Comparison of ENCODE assay signal across 9 cellular contexts in the genomic region with DNA sequence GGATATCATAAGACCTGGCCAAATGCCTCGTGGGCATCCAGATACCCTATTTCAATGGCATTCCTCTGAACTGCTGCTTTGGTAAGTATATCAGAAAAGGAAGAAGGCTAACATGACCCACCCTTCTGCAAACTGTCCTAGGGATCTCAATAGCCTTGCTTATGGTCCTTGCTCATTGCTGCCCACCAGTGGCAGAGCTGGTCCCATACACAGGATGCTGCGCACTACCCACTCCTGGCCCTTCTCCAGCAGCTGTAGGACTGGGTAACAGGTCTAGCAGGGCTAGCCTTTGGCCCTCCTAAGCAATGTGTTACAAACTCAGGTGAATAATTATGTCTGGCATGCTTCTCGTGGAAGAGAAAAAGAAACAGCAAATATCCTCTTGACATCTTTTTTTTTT.
DNase-seq lines count a peak whose midpoint lies in the region; ATAC-seq, FAIRE-seq and TF ChIP-seq lines count a peak whose summit lies in the region.
"Had no signal": no experiment of that assay in that cellular context is flagged by ENCODE, and none has a peak within 500 bp of the region (broad histone marks: within the 10 kb centered on the region; RNA-seq: fewer than 3 reads in every experiment).

No MANE protein-coding gene starts in this region.

- H3K4me3 ChIP-seq in A673 (ENCODE audit: low read depth, low read length, poor library complexity, severe bottlenecking) (no peak overlapping the region), IMR-90 (ENCODE audit: insufficient read depth, low read depth, low read length) (no peak overlapping the region), WERI-Rb-1 (ENCODE audit: low read depth, low read length) (no peak overlapping the region), keratinocyte (ENCODE audit: control insufficient read depth in 2 of 3, extremely low read depth in 1 of 3, insufficient read depth in 2 of 3, low read depth in 1 of 3, low read length in 3 of 3) (no peak overlapping the region), suprapubic skin (no peak overlapping the region)

- H4K20me1 ChIP-seq in IMR-90 (ENCODE audit: insufficient read depth, low read length) (no peaks in the 10 kb centered on the region), keratinocyte (ENCODE audit: control insufficient read depth, extremely low read depth, insufficient read depth, low read length) (no peaks in the 10 kb centered on the region)

- H2BK5ac ChIP-seq in IMR-90 (ENCODE audit: low read depth, low read length, poor library complexity, severe bottlenecking), result no peak overlapping the region

- H3K9me1 ChIP-seq in IMR-90 (ENCODE audit: insufficient read depth, low read length), result no peaks in the 10 kb centered on the region
- no peaks in the 10 kb centered on the region for H3K9me1 ChIP-seq in keratinocyte (ENCODE audit: control insufficient read depth, extremely low read depth, insufficient read depth, low read length)

- H2BK20ac ChIP-seq in IMR-90 (ENCODE audit: low read depth, low read length), result no peak overlapping the region

- no peaks in the 10 kb centered on the region for H3K4me1 ChIP-seq in A673 (ENCODE audit: insufficient read depth, low read length, poor library complexity, severe bottlenecking)
- no peaks in the 10 kb centered on the region for H3K4me1 ChIP-seq in IMR-90 (ENCODE audit: control insufficient read depth, insufficient read depth, low read length)
- H3K4me1 ChIP-seq in keratinocyte (ENCODE audit: control insufficient read depth, extremely low read depth, insufficient read depth, low read length), result no peaks in the 10 kb centered on the region
- H3K4me1 ChIP-seq in suprapubic skin, result no peaks in the 10 kb centered on the region

- intact Hi-C loops in A673 (cut with micrococcal nuclease; ENCODE audit: unreplicated experiment) (loop anchor here (1.0 kb wide), 1 partner anchor 616 kb away; no protein-coding TSS in a partner anchor), IMR-90 (cut with micrococcal nuclease) (no loop called here)

- WGBS in IMR-90 (ENCODE audit: extremely low coverage in 2 of 2, insufficient read length in 1 of 2), 2 experiments, result no CpG with 5 or more reads among the region's 3 CpGs
- WGBS in suprapubic skin, result 48% methylated on average over 3 of the region's 3 CpGs

- TF ChIP-seq RAD21 in IMR-90 (IDR thresholded peaks at IDR 0.05; ENCODE audit: low read length), result peak; percentile 57

- no peak overlapping the region for H3K18ac ChIP-seq in IMR-90 (ENCODE audit: low read depth, low read length)

- no peaks in the 10 kb centered on the region for H3K36me3 ChIP-seq in A673 (ENCODE audit: insufficient read depth, low read length, poor library complexity, severe bottlenecking)
- H3K36me3 ChIP-seq in IMR-90 (ENCODE audit: control insufficient read depth, insufficient read depth, low read length), result no peaks in the 10 kb centered on the region
- H3K36me3 ChIP-seq in WERI-Rb-1, result no peaks in the 10 kb centered on the region
- no peaks in the 10 kb centered on the region for H3K36me3 ChIP-seq in keratinocyte (ENCODE audit: control insufficient read depth in 2 of 2, extremely low read depth in 1 of 2, insufficient read depth in 2 of 2, low read length in 2 of 2)
- H3K36me3 ChIP-seq in suprapubic skin, result no peaks in the 10 kb centered on the region

- ATAC-seq in IMR-90 (ENCODE audit: low read depth), result peak; percentile 57; the same call in 1 of the 2 replicates

- no peak overlapping the region for H2BK120ac ChIP-seq in IMR-90 (ENCODE audit: low read depth, low read length)

- BruUV-seq in A673 (replicated peaks; lab: Mats Ljungman, UMichigan), result no TSS peak
- no TSS peak for BruUV-seq in IMR-90 (replicated peaks; lab: Mats Ljungman, UMichigan)

- dilution Hi-C loops in IMR-90 (cut with HindIII; ENCODE audit: low sequenced_read_pairs, unreplicated experiment) (no loop called here), keratinocyte (cut with MboI; ENCODE audit: extremely low pct_ligation_motif_present, low sequenced_read_pairs) (no loop called here)

- no peak overlapping the region for H3K27ac ChIP-seq in A673 (ENCODE audit: low read depth, low read length, poor library complexity, severe bottlenecking)
- H3K27ac ChIP-seq in IMR-90 (ENCODE audit: insufficient read depth, low read length), result no peak overlapping the region
- H3K27ac ChIP-seq in WERI-Rb-1, result no peak overlapping the region
- no peak overlapping the region for H3K27ac ChIP-seq in keratinocyte (ENCODE audit: control insufficient read depth, insufficient read depth, low read length)
- no peak overlapping the region for H3K27ac ChIP-seq in suprapubic skin
- H3K27ac ChIP-seq: epithelial cell of prostate had no signal

- no peak overlapping the region for H4K5ac ChIP-seq in IMR-90 (ENCODE audit: low read depth, low read length)

- H3K79me2 ChIP-seq in keratinocyte (ENCODE audit: control insufficient read depth, insufficient read depth, low read length), result no peaks in the 10 kb centered on the region

- H2AK5ac ChIP-seq in IMR-90 (ENCODE audit: low read depth, low read length), result no peak overlapping the region

- CTCF ChIA-PET in A673 (lab: Charles Lee) (no interaction called here), IMR-90 (lab: Yijun Ruan, JAX) (no interaction called here)

- H4K91ac ChIP-seq in IMR-90 (ENCODE audit: insufficient read depth, low read depth, low read length), result no peak overlapping the region

- no peak for TF ChIP-seq POLR2A in IMR-90 (IDR thresholded peaks at IDR 0.05; ENCODE audit: low read depth, low read length)
- TF ChIP-seq POLR2A in suprapubic skin (IDR thresholded peaks at IDR 0.05), result no peak

- no peak for TF ChIP-seq EP300 in suprapubic skin (IDR thresholded peaks at IDR 0.05)

- H3K4ac ChIP-seq in IMR-90 (ENCODE audit: low read depth, low read length), result no peak overlapping the region

- H3K9ac ChIP-seq in IMR-90 (ENCODE audit: low read depth, low read length), result no peak overlapping the region
- H3K9ac ChIP-seq in keratinocyte (ENCODE audit: control insufficient read depth, extremely low read depth, insufficient read depth, low read length), result no peak overlapping the region

- H4K8ac ChIP-seq in IMR-90 (ENCODE audit: low read depth in 2 of 2, low read length in 2 of 2), result no peak overlapping the region

- DNase-seq in A673 (ENCODE audit: low spot score), result peak; percentile 63
- peak; percentile 69 for DNase-seq in ELF-1 (ENCODE audit: low read depth, low spot score)
- DNase-seq in IMR-90, result peak; percentile 27
- DNase-seq in WERI-Rb-1, result peak; percentile 63
- DNase-seq in keratinocyte (ENCODE audit: low read depth, low spot score), result no peak
- DNase-seq in suprapubic skin (ENCODE audit: low spot score in 2 of 2), result no peak
- DNase-seq in GF-D8 (lab: John Stamatoyannopoulos, UW), result no peak
- DNase-seq in central memory CD4-positive, alpha-beta T cell, result no peak

- H3K56ac ChIP-seq in IMR-90 (ENCODE audit: extremely low read depth, insufficient read depth, low read length), result no peak overlapping the region

- H3K79me1 ChIP-seq in IMR-90 (ENCODE audit: low read depth in 1 of 2, low read length in 2 of 2), result no peaks in the 10 kb centered on the region

- no peak overlapping the region for H3K23ac ChIP-seq in IMR-90 (ENCODE audit: low read depth, low read length)

- peak; percentile 78 for TF ChIP-seq CTCF in A673 (conservative IDR thresholded peaks at IDR 0.05; ENCODE audit: low read depth, low read length)
- TF ChIP-seq CTCF in IMR-90 (conservative IDR thresholded peaks at IDR 0.05; ENCODE audit: low read depth, low read length), result peak; percentile 50
- TF ChIP-seq CTCF in WERI-Rb-1 (IDR thresholded peaks at IDR 0.05; ENCODE audit: low read depth, low read length), result peak; percentile 87
- TF ChIP-seq CTCF in keratinocyte (optimal IDR thresholded peaks at IDR 0.05 in 1 of 3, IDR thresholded peaks at IDR 0.05 in 1 of 3, conservative IDR thresholded peaks at IDR 0.05 in 1 of 3; ENCODE audit: extremely low read depth in 1 of 3, insufficient read depth in 2 of 3, low read length in 3 of 3), result peak; percentile 56 to 75 (median 72)
- peak in 1 of 2 donors; percentile 26 for TF ChIP-seq CTCF in suprapubic skin (IDR thresholded peaks at IDR 0.05)

- in situ Hi-C loops in IMR-90 (cut with MboI; ENCODE audit: low sequenced_read_pairs), result no loop called here

- FAIRE-seq in keratinocyte (lab: Jason Lieb, UNC), result no peak

- H2AK9ac ChIP-seq in IMR-90 (replicated peaks; ENCODE audit: low read depth, low read length, poor library complexity), result no peak overlapping the region

- H3K9me3 ChIP-seq in A673 (ENCODE audit: low read depth, low read length, poor library complexity, severe bottlenecking) (no peaks in the 10 kb centered on the region), IMR-90 (ENCODE audit: control insufficient read depth, insufficient read depth, low read length) (no peaks in the 10 kb centered on the region), WERI-Rb-1 (ENCODE audit: severe bottlenecking) (no peaks in the 10 kb centered on the region), keratinocyte (ENCODE audit: control insufficient read depth, low read depth, low read length) (no peaks in the 10 kb centered on the region), suprapubic skin (no peaks in the 10 kb centered on the region)

- H3K27me3 ChIP-seq in A673 (replicated peaks; ENCODE audit: insufficient read depth, low read depth, low read length, poor library complexity) (no peaks in the 10 kb centered on the region), IMR-90 (ENCODE audit: control insufficient read depth, insufficient read depth, low read length) (peaks cover 1% of the 10 kb centered on the region), WERI-Rb-1 (ENCODE audit: insufficient read depth, low read depth, severe bottlenecking) (no peaks in the 10 kb centered on the region), keratinocyte (ENCODE audit: control insufficient read depth, extremely low read depth, insufficient read depth, low read length) (no peaks in the 10 kb centered on the region), suprapubic skin (no peaks in the 10 kb centered on the region)

- no peak overlapping the region for H2BK15ac ChIP-seq in IMR-90 (ENCODE audit: low read depth, low read length)

- no peak overlapping the region for H2AFZ ChIP-seq in IMR-90 (replicated peaks; ENCODE audit: low read length, poor library complexity)
- no peak overlapping the region for H2AFZ ChIP-seq in keratinocyte (ENCODE audit: control insufficient read depth, low read length)

- H3K14ac ChIP-seq in IMR-90 (replicated peaks; ENCODE audit: low read depth, low read length), result no peak overlapping the region

- H3K4me2 ChIP-seq in IMR-90 (ENCODE audit: low read depth, low read length), result no peak overlapping the region
- H3K4me2 ChIP-seq in keratinocyte (ENCODE audit: control insufficient read depth, extremely low read depth, insufficient read depth, low read depth, low read length), result no peak overlapping the region

- POLR2A ChIA-PET in A673 (lab: Charles Lee; ENCODE audit: low non-redundant PET) (interaction anchor here (0.8 kb wide), 1 partner anchor 172 kb away, joined by 6 read pairs; no protein-coding TSS in a partner anchor), IMR-90 (lab: Charles Lee; ENCODE audit: unreplicated experiment) (no interaction called here)

TF ChIP-seq in IMR-90, 13 proteins besides CTCF, POLR2A, EP300 and RAD21:
- no peak for TF ChIP-seq NFE2L2 (IDR thresholded peaks at IDR 0.05; ENCODE audit: low read depth, low read length)
- peak; percentile 41; the same call in 1 of the 2 replicates for TF ChIP-seq SMC3 (IDR thresholded peaks at IDR 0.05; ENCODE audit: low read depth, low read length)
- TF ChIP-seq MXI1 (IDR thresholded peaks at IDR 0.05; ENCODE audit: borderline replicate concordance, low read depth, low read length), result no peak

Comparison
In these comparisons a context has a peak if more than half of its experiments do, and no peak if none do; other contexts are left out.
1. DNase-seq: peak in A673 (single experiment), ELF-1 (single experiment), IMR-90 (single experiment) and WERI-Rb-1 (single experiment); none in keratinocyte (single experiment), suprapubic skin (0 of 2), GF-D8 (single experiment) and central memory CD4-positive, alpha-beta T cell (single experiment).